ENCODE assay signal across 8 cellular contexts in genomic region chr4:102760645-102761477, GRCh38. TPM values are rescaled to one million over a fixed set of nuclear protein-coding genes. Genes with fewer than 3 reads are reported as not detected.
DNase-seq lines count a peak whose midpoint lies in the region; ATAC-seq and TF ChIP-seq lines count a peak whose summit lies in the region.

TSS of gene MANBA (minus strand) at chr4:102760968. CDS start at chr4:102760894, 74 bp downstream.

- no peaks in the 10 kb centered on the region for H3K27me3 ChIP-seq in dorsolateral prefrontal cortex

- H3K4me3 ChIP-seq in dorsolateral prefrontal cortex (peak within 1 kb of the TSS; percentile 63 to 100 (median 95)), lower leg skin (ENCODE audit: low read depth, poor library complexity, severe bottlenecking) (peak within 1 kb of the TSS; percentile 77)

- peak within 1 kb of the TSS in 58 of 59 donors; percentile 52 to 93 (median 82) for H3K27ac ChIP-seq in dorsolateral prefrontal cortex

- intact Hi-C loops in dorsolateral prefrontal cortex (cut with DNase I) (loop anchor here (1.0 to 10.0 kb wide), 5 partner anchors 65 to 256 kb away; partner anchors contain the start of genes CISD2 (in 2 of the 2), NFKB1 (in 1 of the 2) and UBE2D3 (in 1 of the 2)), lower leg skin (cut with DNase I; ENCODE audit: low total_unique reads) (no loop called here)

- WGBS in lower leg skin, 2 donors = 0 to 1% methylated on average over 26 to 51 of the region's 68 CpGs

- no peak for TF ChIP-seq POLR2A in lower leg skin (IDR thresholded peaks at IDR 0.05)

- DNase-seq in CD1c-positive myeloid dendritic cell (ENCODE audit: extremely low spot score) (peak; percentile 95), NCI-H774 (lab: John Stamatoyannopoulos, UW) (peak; percentile 55), dorsolateral prefrontal cortex (peak; percentile 65 to 89 (median 82)), lower leg skin (ENCODE audit: low spot score in 2 of 2) (peak; percentile 70 to 96)
- peak; percentile 56 to 72 for DNase-seq in activated CD4-positive, alpha-beta T cell treated with anti-CD3 and anti-CD28 coated beads, Interleukin-2, amount 50 U/mL, for 24 hours (ENCODE audit: low read depth in 1 of 2, low spot score in 1 of 2)
- peak; percentile 75 to 85 for DNase-seq in stimulated activated CD4-positive, alpha-beta T cell treated with anti-CD3 and anti-CD28 coated beads, Interleukin-4, amount 100 ng/mL, for 4 hours

- peak in 27 of 56 donors; percentile 4 to 48 (median 19) for TF ChIP-seq CTCF in dorsolateral prefrontal cortex (IDR thresholded peaks at IDR 0.05 in 54 of 56, conservative IDR thresholded peaks at IDR 0.05 in 2 of 56; ENCODE audit: low read depth in 1 of 56, partially characterized antibody in 56 of 56)
- no peak for TF ChIP-seq CTCF in lower leg skin (IDR thresholded peaks at IDR 0.05)

- peak; percentile 93 for ATAC-seq in GM19395 (IDR thresholded peaks at IDR 0.05; ENCODE audit: unreplicated experiment)
- ATAC-seq in HG03521 (IDR thresholded peaks at IDR 0.05; ENCODE audit: unreplicated experiment) = peak; percentile 89

RNA-seq across cellular contexts. Expression of gene MANBA, which starts in this region (rescaled TPM):
- total RNA-seq in dorsolateral prefrontal cortex (10 to 100 TPM; 18.6 to 39.4 (median 27.7) TPM), lower leg skin (10 to 100 TPM; 11.9 to 20.8 (median 14.3) TPM)

Comparison
In these comparisons a context has a peak if more than half of its experiments do, and no peak if none do; other contexts are left out.
1. Peak in every context shown above with its lines: DNase-seq, ATAC-seq, H3K4me3 ChIP-seq and H3K27ac ChIP-seq.